ENCODE assay signal across 38 cellular contexts in genomic region chr12:9808531-9808930, GRCh38. TPM values are rescaled to one million over a fixed set of nuclear protein-coding genes. Genes with fewer than 3 reads are reported as not detected.
"Had no signal": no experiment of that assay in that cellular context is flagged by ENCODE, and none has a peak within 500 bp of the region (broad histone marks: within the 10 kb centered on the region; RNA-seq: fewer than 3 reads in every experiment).

No MANE protein-coding gene starts in this region.

- ATAC-seq: activated CD8-positive, alpha-beta T cell treated with anti-CD3 and anti-CD28 coated beads for 36 hours; activated naive CD8-positive, alpha-beta T cell treated with anti-CD3 and anti-CD28 coated beads, Interleukin-2, amount 50 U/mL, for 24 hours; activated T-cell treated with anti-CD3 and anti-CD28 coated beads, Interleukin-2, amount 50 U/mL, for 72 hours; SK-N-SH treated with all-trans-retinoic acid at 6 μM for 48 hours; T-cell; T-helper 17 cell had no signal

- H3K27ac ChIP-seq: brain microvascular endothelial cell, cardiac muscle cell, VCaP had no signal

- H3K4me3 Mint-ChIP-seq: activated B cell treated with CpG ODN at 0.5 μM for 24 hours; activated CD4-positive, alpha-beta T cell treated with anti-CD3 and anti-CD28 coated beads, Interleukin-2, amount 10 ng/mL, durations not matched to agents 24 days and 14 days; activated CD8-positive, alpha-beta T cell treated with anti-CD3 and anti-CD28 coated beads for 36 hours; activated naive CD4-positive, alpha-beta T cell treated with anti-CD3 and anti-CD28 coated beads for 36 hours; activated naive CD8-positive, alpha-beta T cell; activated naive CD8-positive, alpha-beta T cell treated with anti-CD3 and anti-CD28 coated beads, Interleukin-2, amount 50 U/mL, for 24 hours; activated T-cell treated with anti-CD3 and anti-CD28 coated beads, Interleukin-2, amount 50 U/mL, for 72 hours; central memory CD8-positive, alpha-beta T cell; T-cell; T-helper 17 cell had no signal

- H3K36me3 Mint-ChIP-seq: activated naive CD8-positive, alpha-beta T cell; T-cell had no signal

- H3K9me3 ChIP-seq: MG63 had no signal

- DNase-seq: activated B cell treated with CpG ODN at 0.5 μM for 24 hours; activated CD4-positive, alpha-beta T cell treated with anti-CD3 and anti-CD28 coated beads, Interleukin-2, amount 10 ng/mL, durations not matched to agents 24 days and 14 days; activated CD4-positive, alpha-beta T cell treated with anti-CD3 and anti-CD28 coated beads, Interleukin-2, amount 50 U/mL, for 4 hours; activated CD4-positive, CD25-positive, alpha-beta regulatory T cell treated with anti-CD3 and anti-CD28 coated beads, Interleukin-2, amount 50 U/mL, for 72 hours; activated CD8-positive, alpha-beta T cell treated with anti-CD3 and anti-CD28 coated beads for 36 hours; activated gamma-delta T cell; activated naive CD4-positive, alpha-beta T cell treated with anti-CD3 and anti-CD28 coated beads for 36 hours; activated naive CD8-positive, alpha-beta T cell treated with anti-CD3 and anti-CD28 coated beads, Interleukin-2, amount 50 U/mL, for 24 hours; activated T-cell treated with anti-CD3 and anti-CD28 coated beads, Interleukin-2, amount 50 U/mL, for 1 hour; activated T-cell treated with anti-CD3 and anti-CD28 coated beads, Interleukin-2, amount 50 U/mL, for 72 hours; anterior cingulate cortex; brain microvascular endothelial cell; Kasumi-1; KG1; MG63; NCI-H1048; NCI-H1105 treated with DMSO at 0.1 percent for 48 hours; NCI-H1436; NCI-H1694; NCI-H1930; NCI-H2081 treated with DMSO at 0.1 percent for 48 hours; NCI-H226; NCI-H446 treated with DMSO at 0.1 percent for 48 hours; NCI-H524; OCI-M1; SHP77; T-cell; T-helper 17 cell; T-helper 9 cell had no signal

- H3K36me3 ChIP-seq: brain microvascular endothelial cell, cardiac muscle cell, MG63 had no signal

- H3K27me3 ChIP-seq: brain microvascular endothelial cell, cardiac muscle cell, MG63 had no signal

- H3K27ac Mint-ChIP-seq: activated B cell treated with CpG ODN at 0.5 μM for 24 hours; activated CD4-positive, alpha-beta T cell treated with anti-CD3 and anti-CD28 coated beads, Interleukin-2, amount 10 ng/mL, durations not matched to agents 24 days and 14 days; activated CD8-positive, alpha-beta T cell treated with anti-CD3 and anti-CD28 coated beads for 36 hours; activated naive CD4-positive, alpha-beta T cell treated with anti-CD3 and anti-CD28 coated beads for 36 hours; activated naive CD8-positive, alpha-beta T cell; activated naive CD8-positive, alpha-beta T cell treated with anti-CD3 and anti-CD28 coated beads, Interleukin-2, amount 50 U/mL, for 24 hours; activated T-cell treated with anti-CD3 and anti-CD28 coated beads, Interleukin-2, amount 50 U/mL, for 72 hours; activated T-helper 2 cell treated with anti-CD3 and anti-CD28 coated beads, Interferon-gamma antibody, Interleukin-2, Interleukin-4, amounts not matched to agents 10 μg/mL and 5 μg/mL and 100 μg/mL, durations not matched to agents 14 hours and 24 hours and 36 hours; T-cell; T-helper 17 cell had no signal

- H3K4me3 ChIP-seq: cardiac muscle cell, MG63 had no signal

- H3K9me3 Mint-ChIP-seq: activated B cell treated with CpG ODN at 0.5 μM for 24 hours; activated CD4-positive, alpha-beta T cell treated with anti-CD3 and anti-CD28 coated beads, Interleukin-2, amount 10 ng/mL, durations not matched to agents 24 days and 14 days; activated CD8-positive, alpha-beta T cell treated with anti-CD3 and anti-CD28 coated beads for 36 hours; activated naive CD4-positive, alpha-beta T cell treated with anti-CD3 and anti-CD28 coated beads for 36 hours; activated naive CD8-positive, alpha-beta T cell treated with anti-CD3 and anti-CD28 coated beads, Interleukin-2, amount 50 U/mL, for 24 hours; activated T-cell treated with anti-CD3 and anti-CD28 coated beads, Interleukin-2, amount 50 U/mL, for 72 hours; activated T-helper 2 cell treated with anti-CD3 and anti-CD28 coated beads, Interferon-gamma antibody, Interleukin-2, Interleukin-4, amounts not matched to agents 10 μg/mL and 5 μg/mL and 100 μg/mL, durations not matched to agents 14 hours and 24 hours and 36 hours; central memory CD8-positive, alpha-beta T cell; T-cell had no signal

RNA-seq across cellular contexts. Expression of gene KLRF1, which starts 18.8 kb away (rescaled TPM):
- total RNA-seq: activated CD4-positive, alpha-beta T cell treated with anti-CD3 and anti-CD28 coated beads, Interleukin-2, amount 10 ng/mL, durations not matched to agents 24 days and 14 days; activated CD8-positive, alpha-beta memory T cell treated with anti-CD3 and anti-CD28 coated beads for 36 hours; activated CD8-positive, alpha-beta T cell treated with anti-CD3 and anti-CD28 coated beads for 36 hours; activated naive CD4-positive, alpha-beta T cell treated with anti-CD3 and anti-CD28 coated beads for 36 hours; activated T-helper 2 cell treated with anti-CD3 and anti-CD28 coated beads, Interferon-gamma antibody, Interleukin-2, Interleukin-4, amounts not matched to agents 10 μg/mL and 5 μg/mL and 100 μg/mL, durations not matched to agents 14 hours and 24 hours and 36 hours; cardiac muscle cell; chondrocyte; SK-MEL-5 had no signal

RNA-seq across cellular contexts. Expression of gene CD69, which starts 47.8 kb away (rescaled TPM):
- total RNA-seq: cardiac muscle cell, chondrocyte, SK-MEL-5 had no signal
